15 cellular contexts compared by ENCODE assay signal in the genomic region with DNA sequence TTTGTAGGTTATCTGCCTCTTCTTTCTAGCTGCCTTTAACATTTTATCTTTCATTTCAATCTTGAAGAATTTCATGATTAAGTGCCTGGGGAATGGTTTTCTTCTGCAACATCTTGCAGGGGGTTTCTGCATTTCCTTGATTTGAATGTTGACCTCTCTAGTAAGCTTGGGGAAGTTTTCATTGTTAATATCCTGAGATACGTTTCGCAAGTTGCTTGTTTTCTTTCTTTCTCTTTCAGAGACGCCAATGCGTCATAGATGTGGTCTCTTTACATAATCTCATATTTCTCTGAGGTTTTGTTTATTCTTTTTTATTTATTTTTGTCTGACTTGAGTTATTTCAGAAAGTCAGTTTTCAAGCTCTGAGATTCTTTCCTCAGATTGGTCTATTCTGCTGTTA.
"Had no signal": no experiment of that assay in that cellular context is flagged by ENCODE, and none has a peak within 500 bp of the region (broad histone marks: within the 10 kb centered on the region; RNA-seq: fewer than 3 reads in every experiment).

No MANE protein-coding gene starts in this region.

- H3K36me3 ChIP-seq: neutrophil, thyroid gland, uterus, WERI-Rb-1 had no signal

- H3K27ac ChIP-seq: foreskin keratinocyte, neutrophil, thyroid gland, uterus, WERI-Rb-1 had no signal

- H3K9me3 ChIP-seq: neutrophil, thyroid gland, uterus had no signal

- H3K27me3 ChIP-seq: foreskin keratinocyte, neutrophil, thyroid gland, uterus had no signal

- DNase-seq: activated CD4-positive, alpha-beta T cell treated with anti-CD3 and anti-CD28 coated beads for 4 hours; activated CD8-positive, alpha-beta memory T cell treated with anti-CD3 and anti-CD28 coated beads, Interleukin-2, amount 50 U/mL, for 48 hours; activated CD8-positive, alpha-beta T cell treated with anti-CD3 and anti-CD28 coated beads, Interleukin-2, amount 10 ng/mL, durations not matched to agents 7 days and 5 days; erythroblast; foreskin keratinocyte; mucosa of descending colon; naive thymus-derived CD8-positive, alpha-beta T cell; right cardiac atrium; T-helper 9 cell; thyroid gland; uterus; WERI-Rb-1 had no signal

- H3K4me2 ChIP-seq: smooth muscle cell had no signal

- H3K4me3 ChIP-seq: mucosa of descending colon, smooth muscle cell, thyroid gland, uterus had no signal

- ATAC-seq: activated CD8-positive, alpha-beta T cell treated with anti-CD3 and anti-CD28 coated beads, Interleukin-2, amount 10 ng/mL, durations not matched to agents 7 days and 5 days; foreskin keratinocyte; mucosa of descending colon; naive thymus-derived CD8-positive, alpha-beta T cell; right cardiac atrium; stimulated activated effector memory CD8-positive, alpha-beta T cell treated with anti-CD3 and anti-CD28 coated beads, Interleukin-12 subunit alpha, Interleukin-12 subunit beta, amount 100 ng/mL, for 72 hours had no signal

- H3K4me1 ChIP-seq: foreskin keratinocyte, thyroid gland, uterus had no signal
